11 cellular contexts compared by ENCODE assay signal in genomic region chr5:169296456-169297220, GRCh38. TPM values are rescaled to one million over a fixed set of nuclear protein-coding genes. Genes with fewer than 3 reads are reported as not detected.
DNase-seq lines count a peak whose midpoint lies in the region; ATAC-seq and TF ChIP-seq lines count a peak whose summit lies in the region.
"Had no signal": no experiment of that assay in that cellular context is flagged by ENCODE, and none has a peak within 500 bp of the region (broad histone marks: within the 10 kb centered on the region; RNA-seq: fewer than 3 reads in every experiment).

No MANE protein-coding gene starts in this region.

- H3K36me3 ChIP-seq in SJSA1 = peaks cover 6% of the 10 kb centered on the region

- H3K9me3 Mint-ChIP-seq in glutamatergic neuron (ENCODE audit: unreplicated experiment) (peaks cover 3% of the 10 kb centered on the region), endothelial cell (ENCODE audit: unreplicated experiment) (no peaks in the 10 kb centered on the region)

- no peaks in the 10 kb centered on the region for H3K27me3 ChIP-seq in SJSA1 (replicated peaks)

- TF ChIP-seq CTCF in foreskin fibroblast (IDR thresholded peaks at IDR 0.05; ENCODE audit: low read depth, low read length) = no peak
- TF ChIP-seq CTCF in glutamatergic neuron (IDR thresholded peaks at IDR 0.05; ENCODE audit: partially characterized antibody, unreplicated experiment) = no peak
- no peak for TF ChIP-seq CTCF in endothelial cell (IDR thresholded peaks at IDR 0.05; ENCODE audit: unreplicated experiment)

- H3K36me3 Mint-ChIP-seq in glutamatergic neuron (ENCODE audit: unreplicated experiment) (no peaks in the 10 kb centered on the region), endothelial cell (ENCODE audit: low read depth, unreplicated experiment) (no peaks in the 10 kb centered on the region)

- peaks cover 3% of the 10 kb centered on the region; the same call in 1 of the 2 replicates for H3K9me3 ChIP-seq in SJSA1 (replicated peaks)

- H3K27ac ChIP-seq in SJSA1 = peak overlapping the region; percentile 45

- H3K27me3 Mint-ChIP-seq in glutamatergic neuron (ENCODE audit: unreplicated experiment) (peaks cover 11% of the 10 kb centered on the region), endothelial cell (ENCODE audit: unreplicated experiment) (peaks cover 13% of the 10 kb centered on the region)

- peaks cover 2% of the 10 kb centered on the region for H3K4me1 Mint-ChIP-seq in glutamatergic neuron (ENCODE audit: low read depth, unreplicated experiment)
- H3K4me1 Mint-ChIP-seq in endothelial cell (ENCODE audit: unreplicated experiment) = peaks cover 4% of the 10 kb centered on the region

- no peak for ATAC-seq in HG02884 (IDR thresholded peaks at IDR 0.05; ENCODE audit: unreplicated experiment)

- H3K4me1 ChIP-seq in SJSA1 (replicated peaks) = peaks cover 84% of the 10 kb centered on the region

- H3K27ac Mint-ChIP-seq in glutamatergic neuron (ENCODE audit: unreplicated experiment) (no peak overlapping the region), endothelial cell (ENCODE audit: unreplicated experiment) (no peak overlapping the region)

- H3K4me3 ChIP-seq in SJSA1 = no peak overlapping the region
- H3K4me3 ChIP-seq in foreskin fibroblast (ENCODE audit: low read depth in 1 of 2, low read length in 2 of 2) = peak overlapping the region in 1 of 2 donors; percentile 18

- peak; percentile 93 for DNase-seq in GM04504 (ENCODE audit: low read depth)
- DNase-seq in SJSA1 (ENCODE audit: low read depth in 1 of 2, low spot score in 2 of 2) = peak; percentile 65 to 82
- DNase-seq in foreskin fibroblast = peak; percentile 93 to 95
- DNase-seq in stromal cell of bone marrow (ENCODE audit: low read depth) = peak; percentile 80
- DNase-seq in glutamatergic neuron = no peak
- no peak for DNase-seq in endothelial cell (ENCODE audit: low spot score)
- no peak for DNase-seq in kidney glomerular epithelial cell (lab: John Stamatoyannopoulos, UW)
- DNase-seq: mammary epithelial cell, NCI-H1436 treated with DMSO at 0.1 percent for 48 hours, T-helper 9 cell had no signal

- no peak overlapping the region for H3K4me3 Mint-ChIP-seq in glutamatergic neuron (ENCODE audit: unreplicated experiment)
- H3K4me3 Mint-ChIP-seq in endothelial cell (ENCODE audit: unreplicated experiment) = no peak overlapping the region

RNA-seq across cellular contexts. Expression of gene SLIT3, which starts 4.3 kb away (rescaled TPM):
- total RNA-seq in SJSA1 (2014; rRNA removed; shearing (Covaris generic)) = 12.9 and 19.0 TPM in 2 replicates
- total RNA-seq in glutamatergic neuron (ENCODE audit: unreplicated experiment) (11.5 TPM), endothelial cell (ENCODE audit: unreplicated experiment) (3.2 TPM)

Comparison
In these comparisons a context has a peak if more than half of its experiments do, and no peak if none do; other contexts are left out.
1. DNase-seq: peak in GM04504 (single experiment), SJSA1 (2 of 2), foreskin fibroblast (2 of 2) and stromal cell of bone marrow (single experiment); none in glutamatergic neuron (single experiment), endothelial cell (single experiment) and kidney glomerular epithelial cell (single experiment).